8 cellular contexts compared by ENCODE assay signal in genomic region chr11:65701686-65702085, GRCh38.
"Had no signal": no experiment of that assay in that cellular context is flagged by ENCODE, and none has a peak within 500 bp of the region (broad histone marks: within the 10 kb centered on the region; RNA-seq: fewer than 3 reads in every experiment).

No MANE protein-coding gene starts in this region.

- H3K9me3 Mint-ChIP-seq: IgD-negative memory B cell had no signal

- H3K9ac ChIP-seq: KMS-11 had no signal

- H3K27ac Mint-ChIP-seq: IgD-negative memory B cell had no signal

- H3K4me2 ChIP-seq: KMS-11 had no signal

- DNase-seq: IMR-90, KBM-7, KG1 had no signal

- ATAC-seq: HepG2 had no signal

- H3K27ac ChIP-seq: HL-60, KMS-11 had no signal

- FAIRE-seq: HepG2, HTR-8/SVneo had no signal
